8 cellular contexts compared by ENCODE assay signal in the genomic region with DNA sequence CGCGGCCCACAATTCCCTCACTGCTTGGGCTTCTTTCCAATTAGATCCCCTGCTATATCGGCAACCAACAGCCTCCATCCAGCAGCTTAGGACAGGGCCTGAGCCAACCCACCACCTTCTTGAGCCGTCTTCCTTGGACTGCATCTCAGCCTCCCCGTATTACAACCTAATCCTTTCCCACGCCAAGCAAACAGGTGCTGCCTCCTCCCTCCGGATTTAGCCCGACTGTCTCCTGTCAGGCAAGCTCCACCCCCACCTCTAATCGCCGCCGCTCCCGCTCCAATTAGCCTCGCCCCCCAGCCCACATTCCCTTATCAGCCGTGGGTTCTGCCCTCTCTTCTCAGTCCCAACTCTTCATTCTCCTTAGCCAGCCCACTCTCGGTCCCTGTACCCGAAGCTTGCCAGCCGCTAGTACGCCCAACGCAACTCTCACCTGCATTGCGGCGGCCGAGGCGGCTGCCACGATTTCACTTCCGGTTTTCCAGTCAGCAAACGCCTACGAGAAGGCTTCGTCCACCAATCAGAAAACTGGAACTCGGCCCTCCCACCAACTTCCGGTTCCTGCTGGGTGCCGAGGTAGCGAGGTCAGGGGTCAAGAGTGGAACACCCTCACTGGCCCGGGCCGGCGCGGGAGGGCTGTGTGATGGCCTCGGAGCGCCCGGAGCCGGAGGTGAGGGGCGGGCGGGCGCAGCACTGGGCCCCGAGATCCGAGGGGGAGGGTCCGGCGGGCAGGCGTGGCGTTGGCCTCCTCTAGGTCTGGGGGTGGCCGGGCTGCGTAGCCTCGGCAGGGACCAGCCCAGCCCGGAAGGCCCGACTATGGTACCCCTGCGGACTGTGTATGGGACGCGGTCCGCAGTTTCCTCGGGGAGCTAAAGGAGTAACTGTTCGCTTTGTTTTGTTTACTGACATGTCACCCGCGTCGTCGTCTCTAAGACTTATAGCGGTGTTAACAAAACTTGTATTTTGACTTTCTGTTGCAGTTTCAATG. TPM values are rescaled to one million over a fixed set of nuclear protein-coding genes. Genes with fewer than 3 reads are reported as not detected.
DNase-seq lines count a peak whose midpoint lies in the region; ATAC-seq and TF ChIP-seq lines count a peak whose summit lies in the region.

A gene with protein sequence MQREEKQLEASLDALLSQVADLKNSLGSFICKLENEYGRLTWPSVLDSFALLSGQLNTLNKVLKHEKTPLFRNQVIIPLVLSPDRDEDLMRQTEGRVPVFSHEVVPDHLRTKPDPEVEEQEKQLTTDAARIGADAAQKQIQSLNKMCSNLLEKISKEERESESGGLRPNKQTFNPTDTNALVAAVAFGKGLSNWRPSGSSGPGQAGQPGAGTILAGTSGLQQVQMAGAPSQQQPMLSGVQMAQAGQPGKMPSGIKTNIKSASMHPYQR (minus strand): TSS at position 475 of the 988 bp plus-strand sequence. CDS start 36 bp downstream, at position 439.
TSS of gene SZT2 (plus strand) at position 574 of the 988 bp plus-strand sequence. CDS start at position 644, 70 bp downstream.

- H3K4me3 ChIP-seq in PC-9, result peak within 1 kb of the TSS; percentile 80
- peak within 1 kb of the TSS; percentile 83 for H3K4me3 ChIP-seq in epithelial cell of proximal tubule (ENCODE audit: low read depth, low read length)

- peaks cover 23% of the 10 kb centered on the region; the same call in 1 of the 2 replicates for H3K36me3 ChIP-seq in PC-9 (ENCODE audit: low read depth)

- H3K27ac ChIP-seq in PC-9, result peak within 1 kb of the TSS; percentile 82

- H4K20me1 ChIP-seq in PC-9 (ENCODE audit: insufficient read depth), result 0 out of 2 replicates have a peak, but pooled peaks cover 5% of the 10 kb centered on the region

- peak; percentile 91 for DNase-seq in DMS114 treated with DMSO at 0.1 percent for 48 hours (lab: John Stamatoyannopoulos, UW; ENCODE audit: unreplicated experiment)
- peak; percentile 94 for DNase-seq in KBM-7
- peak; percentile 92 to 97 for DNase-seq in PC-9
- DNase-seq in activated T-cell treated with anti-CD3 and anti-CD28 coated beads, Interleukin-2, amount 50 U/mL, for 1 hour, result peak; percentile 94
- DNase-seq in epithelial cell of proximal tubule (ENCODE audit: low read depth), result peak; percentile 59
- DNase-seq in mucosa of gallbladder (ENCODE audit: low spot score), result peak; percentile 97
- DNase-seq in stimulated activated CD8-positive, alpha-beta memory T cell treated with anti-CD3 and anti-CD28 coated beads, Interleukin-4, amount 100 ng/mL, for 24 hours (ENCODE audit: low read depth), result peak; percentile 86

- in situ Hi-C loops in KBM-7 (cut with MboI; ENCODE audit: low pct_unique_long_range_greater_than_20kb, low sequenced_read_pairs), result no loop called here

- peak; percentile 83 for ATAC-seq in GM21619 (IDR thresholded peaks at IDR 0.05; ENCODE audit: unreplicated experiment)

- peak within 1 kb of the TSS; percentile 80 for H2AFZ ChIP-seq in PC-9

- peaks cover 22% of the 10 kb centered on the region for H3K4me1 ChIP-seq in PC-9 (replicated peaks; ENCODE audit: insufficient read depth)

- CTCF ChIA-PET in PC-9 (lab: Charles Lee), result no interaction called here

- TSS peak; percentile 33 for BruUV-seq in PC-9 (replicated peaks; lab: Mats Ljungman, UMichigan)

- no peak for TF ChIP-seq CTCF in PC-9 (conservative IDR thresholded peaks at IDR 0.05)
- TF ChIP-seq CTCF in epithelial cell of proximal tubule (conservative IDR thresholded peaks at IDR 0.05; ENCODE audit: low read depth, low read length), result no peak

- H3K79me2 ChIP-seq in PC-9 (ENCODE audit: low read depth), result peaks cover 55% of the 10 kb centered on the region

- H3K27me3 ChIP-seq in PC-9 (ENCODE audit: insufficient read depth, low read depth), result no peaks in the 10 kb centered on the region

- no peaks in the 10 kb centered on the region for H3K9me2 ChIP-seq in PC-9 (ENCODE audit: insufficient read depth)

- intact Hi-C loops in PC-9 (cut with micrococcal nuclease; ENCODE audit: unreplicated experiment), result loop anchor here (2.0 kb wide), 2 partner anchors 23 to 31 kb away; partner anchors contain the start of gene CDC20

- POLR2A ChIA-PET in PC-9 (lab: Charles Lee; ENCODE audit: unreplicated experiment), result interaction anchor here (0.5 to 0.8 kb wide), 8 partner anchors 12 to 183 kb away, joined by 3 to 14 read pairs (median 4); partner anchors contain the start of gene ELOVL1

- H3K4me2 ChIP-seq in PC-9, result peak within 1 kb of the TSS; percentile 93

- H3K9me3 ChIP-seq in PC-9 (ENCODE audit: insufficient read depth, low read depth), result no peaks in the 10 kb centered on the region

- H3F3A ChIP-seq in PC-9 (ENCODE audit: insufficient read depth, low read depth), result peaks cover 20% of the 10 kb centered on the region; the same call in 1 of the 2 replicates

RNA-seq across cellular contexts. Expression of the first gene that starts in this region (rescaled TPM):
- total RNA-seq in PC-9 (2021) (54.8 and 56.0 TPM in 2 replicates), epithelial cell of proximal tubule (25.2 and 41.7 TPM in 2 replicates), mucosa of gallbladder (37.7 TPM)

RNA-seq across cellular contexts. Expression of gene SZT2, which starts in this region (rescaled TPM):
- total RNA-seq in PC-9 (2021) (71.6 and 76.1 TPM in 2 replicates), epithelial cell of proximal tubule (7.7 and 10.6 TPM in 2 replicates), mucosa of gallbladder (59.3 TPM)

Comparison
In these comparisons a context has a peak if more than half of its experiments do, and no peak if none do; other contexts are left out.
1. Peak in every context shown above with its lines: DNase-seq, ATAC-seq, H3K4me3 ChIP-seq and H3K27ac ChIP-seq.